ENCODE assay signal across 12 cellular contexts in the genomic region with DNA sequence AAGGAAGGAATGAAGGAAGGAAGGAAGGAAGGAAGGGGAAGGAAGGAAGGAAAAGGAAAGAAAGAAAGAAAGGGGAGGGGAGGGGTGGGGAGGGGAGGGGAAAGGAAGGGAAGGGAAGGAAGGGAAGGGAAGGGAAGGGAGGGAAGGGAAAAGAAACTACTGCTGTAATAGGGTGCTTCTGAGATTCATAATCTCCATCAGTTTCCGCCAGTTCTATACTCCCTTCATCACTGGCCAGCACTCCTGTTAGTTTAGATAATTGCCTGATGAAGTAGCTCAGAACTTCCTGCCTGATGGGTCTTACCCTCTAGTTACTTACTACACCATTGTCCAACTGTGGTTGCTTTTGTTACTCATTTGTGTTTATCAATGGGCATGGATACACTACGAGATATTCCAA. TPM values are rescaled to one million over a fixed set of nuclear protein-coding genes. Genes with fewer than 3 reads are reported as not detected.
"Had no signal": no experiment of that assay in that cellular context is flagged by ENCODE, and none has a peak within 500 bp of the region (broad histone marks: within the 10 kb centered on the region; RNA-seq: fewer than 3 reads in every experiment).

No MANE protein-coding gene starts in this region.

- H3K9me3 ChIP-seq: HAP-1 had no signal

- H3K4me1 ChIP-seq: HAP-1 had no signal

- H3K9ac ChIP-seq: GM23248, KMS-11 had no signal

- FAIRE-seq: HTR-8/SVneo had no signal

- H3K4me2 ChIP-seq: KMS-11 had no signal

- H3K4me3 ChIP-seq: GM23248, HAP-1 had no signal

- H2AFZ ChIP-seq: GM23248 had no signal

- H3K36me3 ChIP-seq: HAP-1 had no signal

- ATAC-seq: HCT116 had no signal

- H3K27ac ChIP-seq: GM23248, KMS-11 had no signal

- DNase-seq: GM23248, GOT3, H7, HFFc6, KBM-7 had no signal

RNA-seq across cellular contexts. Expression of a gene that starts 2.0 kb away (rescaled TPM):
- total RNA-seq: GM23248, H4, H7, HFFc6, HT-29 had no signal
- polyA plus RNA-seq: GM23248, IgD-negative memory B cell had no signal

RNA-seq across cellular contexts. Expression of a gene that starts 8.0 kb away (rescaled TPM):
- total RNA-seq: GM23248, H4, H7, HFFc6, HT-29 had no signal
- polyA plus RNA-seq: GM23248, IgD-negative memory B cell had no signal

RNA-seq across cellular contexts. Expression of a gene that starts 12.3 kb away (rescaled TPM):
- total RNA-seq: GM23248, H4, H7, HFFc6, HT-29 had no signal
- polyA plus RNA-seq: GM23248, IgD-negative memory B cell had no signal

RNA-seq across cellular contexts. Expression of a gene that starts 13.7 kb away (rescaled TPM):
- total RNA-seq: GM23248, H4, H7, HFFc6, HT-29 had no signal
- polyA plus RNA-seq: GM23248, IgD-negative memory B cell had no signal

RNA-seq across cellular contexts. Expression of a gene that starts 25.4 kb away (rescaled TPM):
- total RNA-seq: GM23248, H4, H7, HFFc6, HT-29 had no signal
- polyA plus RNA-seq: GM23248, IgD-negative memory B cell had no signal
